Comparison of ENCODE assay signal across 1 cellular context in genomic region chr7:127474457-127474856, GRCh38.
TF ChIP-seq lines count a peak whose summit lies in the region.

No MANE protein-coding gene starts in this region.

TF ChIP-seq in SK-N-SH treated with all-trans-retinoic acid at 6 μM for 48 hours, 23 proteins besides CTCF, POLR2A, EP300 and RAD21 (continued from another document):
- TF ChIP-seq ZNF565 (CRISPR knock-in tag; conservative IDR thresholded peaks at IDR 0.05; ENCODE audit: low read depth) = no peak
